9 cellular contexts compared by ENCODE assay signal in genomic region chr7:20402297-20403230, GRCh38.
DNase-seq lines count a peak whose midpoint lies in the region; FAIRE-seq and TF ChIP-seq lines count a peak whose summit lies in the region.
"Had no signal": no experiment of that assay in that cellular context is flagged by ENCODE, and none has a peak within 500 bp of the region (broad histone marks: within the 10 kb centered on the region; RNA-seq: fewer than 3 reads in every experiment).

No MANE protein-coding gene starts in this region.

- H3K14ac ChIP-seq in trophoblast cell (ENCODE audit: low read length), result no peak overlapping the region

- H3K27me3 ChIP-seq in skeletal muscle satellite cell (ENCODE audit: control insufficient read depth, insufficient read depth, low read length) (no peaks in the 10 kb centered on the region), trophoblast cell (ENCODE audit: insufficient read depth, low read length) (no peaks in the 10 kb centered on the region)

- H2AK5ac ChIP-seq in trophoblast cell (ENCODE audit: low read length), result no peak overlapping the region

- H3K79me1 ChIP-seq in trophoblast cell (ENCODE audit: low read length), result no peaks in the 10 kb centered on the region

- peak; percentile 16 for DNase-seq in DMS 273 (lab: John Stamatoyannopoulos, UW; ENCODE audit: unreplicated experiment)
- no peak for DNase-seq in DMS 273 treated with DMSO at 0.1 percent for 48 hours (lab: John Stamatoyannopoulos, UW)
- no peak for DNase-seq in RCC 7860 (ENCODE audit: low spot score)
- no peak for DNase-seq in epithelial cell of proximal tubule (ENCODE audit: low read depth)
- no peak for DNase-seq in trophoblast cell
- DNase-seq in NCI-H2107 (lab: John Stamatoyannopoulos, UW), result no peak
- no peak for DNase-seq in T-helper 2 cell

- no peak overlapping the region for H2BK12ac ChIP-seq in trophoblast cell (ENCODE audit: low read length)

- TF ChIP-seq CTCF in epithelial cell of proximal tubule (conservative IDR thresholded peaks at IDR 0.05; ENCODE audit: low read depth, low read length), result peak; percentile 54

- no peak overlapping the region for H2AFZ ChIP-seq in trophoblast cell (ENCODE audit: insufficient read depth, low read length, poor library complexity)

- no peaks in the 10 kb centered on the region for H3K79me2 ChIP-seq in trophoblast cell (ENCODE audit: control insufficient read depth, insufficient read depth, low read length, poor library complexity)

- no CpG with 5 or more reads among the region's 5 CpGs for WGBS in trophoblast cell (ENCODE audit: extremely low coverage, insufficient coverage, insufficient read length)

- no peak overlapping the region for H4K8ac ChIP-seq in trophoblast cell (ENCODE audit: low read depth, low read length)

- no peak overlapping the region for H4K12ac ChIP-seq in trophoblast cell (ENCODE audit: low read depth, low read length)

- H3K23ac ChIP-seq in trophoblast cell (ENCODE audit: low read length), result no peak overlapping the region

- no peak overlapping the region for H3K4me2 ChIP-seq in skeletal muscle satellite cell (ENCODE audit: low read length)
- H3K4me2 ChIP-seq in trophoblast cell (ENCODE audit: low read length), result no peak overlapping the region

- no peak overlapping the region for H3K4me3 ChIP-seq in epithelial cell of proximal tubule (ENCODE audit: low read depth, low read length)
- H3K4me3 ChIP-seq in skeletal muscle satellite cell (ENCODE audit: low read length), result no peak overlapping the region
- H3K4me3 ChIP-seq in trophoblast cell (ENCODE audit: low read depth, low read length), result no peak overlapping the region
- H3K4me3 ChIP-seq: HAP-1 had no signal

- FAIRE-seq in RCC 7860 (lab: Jason Lieb, UNC), result peak; percentile 44

- peaks cover 6% of the 10 kb centered on the region for H3K4me1 ChIP-seq in skeletal muscle satellite cell (ENCODE audit: control insufficient read depth, insufficient read depth, low read length)
- H3K4me1 ChIP-seq in trophoblast cell (ENCODE audit: control insufficient read depth in 1 of 2, insufficient read depth in 2 of 2, low read length in 2 of 2), result no peaks in the 10 kb centered on the region

- no peaks in the 10 kb centered on the region for H3K36me3 ChIP-seq in skeletal muscle satellite cell (ENCODE audit: insufficient read depth, low read length)
- no peaks in the 10 kb centered on the region for H3K36me3 ChIP-seq in trophoblast cell (ENCODE audit: control insufficient read depth in 1 of 2, insufficient read depth in 2 of 2, low read length in 2 of 2)
- H3K36me3 ChIP-seq: HAP-1 had no signal

- no peak overlapping the region for H2BK5ac ChIP-seq in trophoblast cell (ENCODE audit: low read depth, low read length, poor library complexity)

- H2BK120ac ChIP-seq in trophoblast cell (ENCODE audit: insufficient read depth, low read length, poor library complexity), result no peak overlapping the region

- no peak overlapping the region for H3K18ac ChIP-seq in trophoblast cell (ENCODE audit: low read length)

- no peaks in the 10 kb centered on the region for H3K9me3 ChIP-seq in skeletal muscle satellite cell (replicated peaks; ENCODE audit: low read length)
- H3K9me3 ChIP-seq in trophoblast cell (ENCODE audit: insufficient read depth, low read depth, low read length), result no peaks in the 10 kb centered on the region
- H3K9me3 ChIP-seq: HAP-1 had no signal

- H3K4ac ChIP-seq in trophoblast cell (ENCODE audit: low read depth, low read length), result no peak overlapping the region

- H3K9ac ChIP-seq in skeletal muscle satellite cell (ENCODE audit: low read depth, low read length) (peak overlapping the region; percentile 11), trophoblast cell (ENCODE audit: low read length) (no peak overlapping the region)

- H4K91ac ChIP-seq in trophoblast cell (ENCODE audit: low read depth, low read length), result no peak overlapping the region

- H3K27ac ChIP-seq in trophoblast cell (ENCODE audit: low read depth, low read length), result no peak overlapping the region
